29 cellular contexts compared by ENCODE assay signal in the genomic region with DNA sequence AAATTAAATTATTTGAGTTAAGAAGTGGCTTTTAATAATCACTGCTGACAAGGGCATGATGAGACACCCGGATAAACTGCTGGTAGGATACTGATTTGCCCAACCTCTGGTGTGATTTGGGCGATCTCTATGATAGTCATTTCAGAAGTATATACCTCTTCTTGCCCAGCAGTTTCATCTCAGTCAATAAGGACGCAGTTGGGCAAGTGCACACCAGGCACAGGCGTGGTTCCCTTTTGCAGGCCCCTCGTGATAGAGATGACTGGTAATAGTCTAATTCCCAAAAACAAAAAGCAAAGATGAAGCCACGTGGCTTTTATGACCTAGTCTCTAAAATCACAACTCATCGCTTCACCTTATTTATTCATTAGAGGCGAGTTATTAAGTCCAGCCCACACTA.
A peak's percentile ranks its signal among the peaks of the same experiment; 100 is the strongest.
DNase-seq lines count a peak whose midpoint lies in the region; ATAC-seq, FAIRE-seq and TF ChIP-seq lines count a peak whose summit lies in the region.
"Had no signal": no experiment of that assay in that cellular context is flagged by ENCODE, and none has a peak within 500 bp of the region (broad histone marks: within the 10 kb centered on the region; RNA-seq: fewer than 3 reads in every experiment).

No MANE protein-coding gene starts in this region.

- TF ChIP-seq CTCF in CD14-positive monocyte (IDR thresholded peaks at IDR 0.05) (no peak), GM12878 (IDR thresholded peaks at IDR 0.05 in 2 of 3, conservative IDR thresholded peaks at IDR 0.05 in 1 of 3; ENCODE audit: control insufficient read depth in 2 of 3, extremely low read depth in 1 of 3, insufficient read depth in 1 of 3, low read depth in 3 of 3, low read length in 3 of 3) (no peak)

- 31% methylated on average over 8 of the region's 8 CpGs for WGBS in GM12878 (ENCODE audit: insufficient coverage, insufficient replicate concordance, low lambda C conversion rate, missing lambda C conversion rate)

- ATAC-seq in GM18511 (IDR thresholded peaks at IDR 0.05; ENCODE audit: unreplicated experiment) (peak; percentile 49), GM12878 (peak; percentile 82), GM19035 (IDR thresholded peaks at IDR 0.05; ENCODE audit: unreplicated experiment) (no peak)
- peak; percentile 69 for ATAC-seq in naive thymus-derived CD4-positive, alpha-beta T cell
- ATAC-seq in activated T-helper 17 cell treated with anti-CD3 and anti-CD28 coated beads, Interleukin-2, amount 50 U/mL, for 72 hours (replicated peaks), result no peak
- ATAC-seq: CD8-positive, alpha-beta T cell; K562; Panc1 had no signal

- DNase-seq in CD14-positive monocyte (ENCODE audit: low spot score) (peak; percentile 82), GM12878 (ENCODE audit: low read depth, low spot score) (no peak), cerebellar nuclear complex (lab: John Stamatoyannopoulos, UW) (no peak), DMS114 treated with DMSO at 0.1 percent for 48 hours (lab: John Stamatoyannopoulos, UW; ENCODE audit: unreplicated experiment) (no peak)
- no peak for DNase-seq in naive thymus-derived CD4-positive, alpha-beta T cell
- DNase-seq: AML-193; Caco-2; CD8-positive, alpha-beta T cell; DMS79; EL; GDM1; MG63; NCI-H1105 treated with DMSO at 0.1 percent for 48 hours; NCI-H2029 treated with DMSO at 0.1 percent for 48 hours; NCI-H446 treated with DMSO at 0.1 percent for 48 hours; NCI-H526; NCI-H82; NK-92 treated with Interleukin-12 subunit alpha and Interleukin-12 subunit beta, amount 100 ng/mL, for 24 hours; SHP77 had no signal

- H3K27ac Mint-ChIP-seq in CD14-positive monocyte, result peak overlapping the region; percentile 81 to 91 (median 87)
- H3K27ac Mint-ChIP-seq in naive thymus-derived CD4-positive, alpha-beta T cell, result no peak overlapping the region
- H3K27ac Mint-ChIP-seq in activated T-helper 17 cell treated with anti-CD3 and anti-CD28 coated beads, Interleukin-2, amount 50 U/mL, for 72 hours, result no peak overlapping the region
- H3K27ac Mint-ChIP-seq: CD8-positive, alpha-beta T cell had no signal

- TF ChIP-seq RAD21 in GM12878 (IDR thresholded peaks at IDR 0.05; ENCODE audit: insufficient read depth, low read depth, low read length), result no peak

- POLR2A ChIA-PET in GM12878 (lab: Charles Lee), result interaction anchor here (1.4 to 1.9 kb wide), 2 partner anchors 9 to 58 kb away, joined by 8 to 9 read pairs; no protein-coding TSS in a partner anchor
- POLR2A ChIA-PET in naive thymus-derived CD4-positive, alpha-beta T cell (lab: Charles Lee), result no interaction called here

- H3K4me1 ChIP-seq in GM12878 (ENCODE audit: control insufficient read depth, insufficient read depth, low read length), result peaks cover 13% of the 10 kb centered on the region
- no peaks in the 10 kb centered on the region for H3K4me1 ChIP-seq in naive thymus-derived CD4-positive, alpha-beta T cell (ENCODE audit: control insufficient read depth in 2 of 2, insufficient read depth in 2 of 2, low read length in 2 of 2)
- H3K4me1 ChIP-seq: Caco-2 had no signal

- TF ChIP-seq POLR2A in GM12878 (IDR thresholded peaks at IDR 0.05; ENCODE audit: low read depth, low read length), result no peak

- FAIRE-seq in GM12878 (lab: Jason Lieb, UNC), result no peak
- FAIRE-seq: A204.1, GM12892, H54, K562 had no signal

- BruUV-seq in GM12878 (replicated peaks; lab: Mats Ljungman, UMichigan), result no TSS peak

- TF ChIP-seq EP300 in GM12878 (IDR thresholded peaks at IDR 0.05; ENCODE audit: borderline replicate concordance in 1 of 2, control insufficient read depth in 1 of 2, low read depth in 2 of 2, low read length in 2 of 2), result no peak

- peaks cover 0 to 2% (median 0%) of the 10 kb centered on the region in 7 donors for H3K9me3 Mint-ChIP-seq in CD14-positive monocyte
- H3K9me3 Mint-ChIP-seq in naive thymus-derived CD4-positive, alpha-beta T cell, result no peaks in the 10 kb centered on the region
- no peaks in the 10 kb centered on the region for H3K9me3 Mint-ChIP-seq in activated T-helper 17 cell treated with anti-CD3 and anti-CD28 coated beads, Interleukin-2, amount 50 U/mL, for 72 hours
- H3K9me3 Mint-ChIP-seq: CD8-positive, alpha-beta T cell had no signal

- H3K27me3 ChIP-seq in GM12878 (replicated peaks in 1 of 2; ENCODE audit: control insufficient read depth in 2 of 2, insufficient read depth in 2 of 2, low read length in 1 of 2), result no peaks in the 10 kb centered on the region
- no peaks in the 10 kb centered on the region for H3K27me3 ChIP-seq in naive thymus-derived CD4-positive, alpha-beta T cell (ENCODE audit: control insufficient read depth in 2 of 2, insufficient read depth in 2 of 2, low read length in 2 of 2)
- H3K27me3 ChIP-seq: BLaER1 treated with 17β-estradiol and CSF1 and Interleukin-3, amounts not matched to agents 10 nM and 100 nM; MG63 had no signal

- CTCF ChIA-PET in GM12878 (lab: Yijun Ruan, JAX), result interaction anchor here (1.0 to 1.4 kb wide), 3 partner anchors 8 to 55 kb away, joined by 4 to 6 read pairs (median 4); no protein-coding TSS in a partner anchor
- CTCF ChIA-PET in naive thymus-derived CD4-positive, alpha-beta T cell (lab: Charles Lee), result no interaction called here

- no peak overlapping the region for H3K9ac ChIP-seq in GM12878 (ENCODE audit: control insufficient read depth, insufficient read depth, low read length)
- H3K9ac ChIP-seq: BLaER1 treated with 17β-estradiol and CSF1 and Interleukin-3, amounts not matched to agents 10 nM and 100 nM had no signal

- no peak overlapping the region for H2AFZ ChIP-seq in GM12878 (ENCODE audit: control insufficient read depth, low read depth, low read length)

- H3K27me3 Mint-ChIP-seq in CD14-positive monocyte (ENCODE audit: low read depth in 3 of 3), result no peaks in the 10 kb centered on the region
- H3K27me3 Mint-ChIP-seq in naive thymus-derived CD4-positive, alpha-beta T cell, result no peaks in the 10 kb centered on the region
- H3K27me3 Mint-ChIP-seq in activated T-helper 17 cell treated with anti-CD3 and anti-CD28 coated beads, Interleukin-2, amount 50 U/mL, for 72 hours, result no peaks in the 10 kb centered on the region

- H3K79me2 ChIP-seq in GM12878 (ENCODE audit: control insufficient read depth, insufficient read depth, low read length), result 0 out of 2 replicates have a peak, but pooled peaks cover 3% of the 10 kb centered on the region

- SMC1A ChIA-PET in GM12878 (lab: Charles Lee; ENCODE audit: uncharacterized antibody, unreplicated experiment), result interaction anchor here (0.9 to 2.4 kb wide), 9 partner anchors 8 to 64 kb away, joined by 3 to 11 read pairs (median 5); no protein-coding TSS in a partner anchor

- intact Hi-C loops in CD14-positive monocyte (cut with micrococcal nuclease), result loop anchor here in 1 of 2 donors (5.0 to 10.0 kb wide), 2 partner anchors 34 to 123 kb away; no protein-coding TSS in a partner anchor
- intact Hi-C loops in GM12878 (cut with micrococcal nuclease; ENCODE audit: unreplicated experiment), result no loop called here
- intact Hi-C loops in naive thymus-derived CD4-positive, alpha-beta T cell (cut with micrococcal nuclease), result no loop called here

- no peak overlapping the region for H3K4me3 Mint-ChIP-seq in CD14-positive monocyte
- H3K4me3 Mint-ChIP-seq in naive thymus-derived CD4-positive, alpha-beta T cell, result no peak overlapping the region
- no peak overlapping the region for H3K4me3 Mint-ChIP-seq in activated T-helper 17 cell treated with anti-CD3 and anti-CD28 coated beads, Interleukin-2, amount 50 U/mL, for 72 hours
- H3K4me3 Mint-ChIP-seq: CD8-positive, alpha-beta T cell had no signal

- H3K27ac ChIP-seq in GM12878 (ENCODE audit: control insufficient read depth, insufficient read depth), result peak overlapping the region; percentile 45
- H3K27ac ChIP-seq in naive thymus-derived CD4-positive, alpha-beta T cell (ENCODE audit: low read depth, low read length), result no peak overlapping the region
- H3K27ac ChIP-seq: BLaER1 treated with 17β-estradiol and CSF1 and Interleukin-3, amounts not matched to agents 10 nM and 100 nM; RWPE1 had no signal

- no peaks in the 10 kb centered on the region for H3K9me3 ChIP-seq in GM12878 (replicated peaks; ENCODE audit: control insufficient read depth, insufficient read depth, low read length)
- no peaks in the 10 kb centered on the region for H3K9me3 ChIP-seq in naive thymus-derived CD4-positive, alpha-beta T cell (ENCODE audit: control insufficient read depth in 2 of 3, low read length in 3 of 3)
- H3K9me3 ChIP-seq: BLaER1 treated with 17β-estradiol and CSF1 and Interleukin-3, amounts not matched to agents 10 nM and 100 nM; Caco-2; MG63 had no signal

- H3K4me3 ChIP-seq in GM12878, result no peak overlapping the region
- H3K4me3 ChIP-seq in naive thymus-derived CD4-positive, alpha-beta T cell (ENCODE audit: low read length), result no peak overlapping the region
- H3K4me3 ChIP-seq: BLaER1 treated with 17β-estradiol and CSF1 and Interleukin-3, amounts not matched to agents 10 nM and 100 nM; K562; MG63 had no signal

- 0 out of 2 replicates have a peak overlapping the region, but pooled peaks have one; percentile 17 for H3K4me2 ChIP-seq in GM12878 (ENCODE audit: control insufficient read depth, insufficient read depth)
- H3K4me2 ChIP-seq: BLaER1 treated with 17β-estradiol and CSF1 and Interleukin-3, amounts not matched to agents 10 nM and 100 nM had no signal

- RAD21 ChIA-PET in GM12878 (lab: Charles Lee; ENCODE audit: unreplicated experiment), result interaction anchor here (0.7 kb wide), 1 partner anchor 8 kb away, joined by 3 read pairs; no protein-coding TSS in a partner anchor

- H3K36me3 Mint-ChIP-seq in CD14-positive monocyte, result peaks cover 4 to 12% of the 10 kb centered on the region in 2 donors
- H3K36me3 Mint-ChIP-seq in naive thymus-derived CD4-positive, alpha-beta T cell, result peaks cover 0 to 6% (median 0%) of the 10 kb centered on the region in 5 donors
- H3K36me3 Mint-ChIP-seq in activated T-helper 17 cell treated with anti-CD3 and anti-CD28 coated beads, Interleukin-2, amount 50 U/mL, for 72 hours (ENCODE audit: low read depth), result no peaks in the 10 kb centered on the region
- H3K36me3 Mint-ChIP-seq: CD8-positive, alpha-beta T cell had no signal

- in situ Hi-C loops in GM12878 (cut with MboI), result no loop called here

- H3K4me1 Mint-ChIP-seq in CD14-positive monocyte, result peaks cover 62% of the 10 kb centered on the region
- peaks cover 2 to 8% (median 3%) of the 10 kb centered on the region in 7 donors for H3K4me1 Mint-ChIP-seq in naive thymus-derived CD4-positive, alpha-beta T cell
- peaks cover 3% of the 10 kb centered on the region for H3K4me1 Mint-ChIP-seq in activated T-helper 17 cell treated with anti-CD3 and anti-CD28 coated beads, Interleukin-2, amount 50 U/mL, for 72 hours

- no peaks in the 10 kb centered on the region for H4K20me1 ChIP-seq in GM12878 (ENCODE audit: control insufficient read depth, insufficient read depth)

- H3K36me3 ChIP-seq in GM12878 (ENCODE audit: control insufficient read depth in 2 of 2, insufficient read depth in 2 of 2, low read length in 1 of 2), result no peaks in the 10 kb centered on the region; a peak in 1 of 4 replicates
- H3K36me3 ChIP-seq in naive thymus-derived CD4-positive, alpha-beta T cell (ENCODE audit: control insufficient read depth in 2 of 3, insufficient read depth in 3 of 3, low read length in 3 of 3), result no peaks in the 10 kb centered on the region
- H3K36me3 ChIP-seq: MG63 had no signal

Comparison
In these comparisons a context has a peak if more than half of its experiments do, and no peak if none do; other contexts are left out.
1. H3K27ac Mint-ChIP-seq: peak in CD14-positive monocyte (7 of 7); none in naive thymus-derived CD4-positive, alpha-beta T cell (0 of 9) and activated T-helper 17 cell treated with anti-CD3 and anti-CD28 coated beads, Interleukin-2, amount 50 U/mL, for 72 hours (single experiment).
2. ATAC-seq: peak in GM18511 (single experiment), GM12878 (single experiment) and naive thymus-derived CD4-positive, alpha-beta T cell (single experiment); none in GM19035 (single experiment) and activated T-helper 17 cell treated with anti-CD3 and anti-CD28 coated beads, Interleukin-2, amount 50 U/mL, for 72 hours (single experiment).